8 cellular contexts compared by ENCODE assay signal in genomic region chr11:44601471-44602370, GRCh38. TPM values are rescaled to one million over a fixed set of nuclear protein-coding genes. Genes with fewer than 3 reads are reported as not detected.
DNase-seq lines count a peak whose midpoint lies in the region; ATAC-seq and TF ChIP-seq lines count a peak whose summit lies in the region.

No MANE protein-coding gene starts in this region.

- no peak for TF ChIP-seq EP300 in esophagus muscularis mucosa (IDR thresholded peaks at IDR 0.05)

- H3K4me1 ChIP-seq in esophagus muscularis mucosa = peaks cover 39 to 56% (median 49%) of the 10 kb centered on the region in 4 donors

- no peaks in the 10 kb centered on the region for H3K27me3 Mint-ChIP-seq in activated T-helper 17 cell treated with anti-CD3 and anti-CD28 coated beads, Interleukin-2, amount 50 U/mL, for 72 hours
- H3K27me3 Mint-ChIP-seq in immature natural killer cell (ENCODE audit: low read depth in 3 of 3) = peaks cover 0 to 2% (median 2%) of the 10 kb centered on the region in 3 donors

- TF ChIP-seq CTCF in esophagus muscularis mucosa (IDR thresholded peaks at IDR 0.05) = no peak

- 81% methylated on average over 10 of the region's 14 CpGs for WGBS in esophagus muscularis mucosa

- H3K36me3 Mint-ChIP-seq in activated T-helper 17 cell treated with anti-CD3 and anti-CD28 coated beads, Interleukin-2, amount 50 U/mL, for 72 hours (ENCODE audit: low read depth) = peaks cover 100% of the 10 kb centered on the region
- H3K36me3 Mint-ChIP-seq in stimulated activated effector memory CD8-positive, alpha-beta T cell treated with anti-CD3 and anti-CD28 coated beads, Interleukin-12 subunit alpha, Interleukin-12 subunit beta, amount 100 ng/mL, for 72 hours = peaks cover 96% of the 10 kb centered on the region
- no peaks in the 10 kb centered on the region for H3K36me3 Mint-ChIP-seq in immature natural killer cell

- intact Hi-C loops in esophagus muscularis mucosa (cut with DNase I) = no loop called here

- H3K9me3 ChIP-seq in esophagus muscularis mucosa = no peaks in the 10 kb centered on the region

- no peak overlapping the region for H3K4me3 ChIP-seq in esophagus muscularis mucosa

- TF ChIP-seq POLR2A in esophagus muscularis mucosa (IDR thresholded peaks at IDR 0.05; ENCODE audit: low read depth) = no peak

- peaks cover 46% of the 10 kb centered on the region for H3K4me1 Mint-ChIP-seq in activated T-helper 17 cell treated with anti-CD3 and anti-CD28 coated beads, Interleukin-2, amount 50 U/mL, for 72 hours
- H3K4me1 Mint-ChIP-seq in stimulated activated effector memory CD8-positive, alpha-beta T cell treated with anti-CD3 and anti-CD28 coated beads, Interleukin-12 subunit alpha, Interleukin-12 subunit beta, amount 100 ng/mL, for 72 hours = peaks cover 59% of the 10 kb centered on the region
- H3K4me1 Mint-ChIP-seq in immature natural killer cell = peaks cover 2 to 6% of the 10 kb centered on the region in 2 donors

- no peak overlapping the region for H3K27ac ChIP-seq in esophagus muscularis mucosa (replicated peaks in 1 of 4)

- peak; percentile 46 for DNase-seq in activated CD4-positive, alpha-beta T cell treated with anti-CD3 and anti-CD28 coated beads for 48 hours
- no peak for DNase-seq in activated CD4-positive, alpha-beta T cell treated with anti-CD3 and anti-CD28 coated beads, Interleukin-2, amount 50 U/mL, for 4 hours
- DNase-seq in stimulated activated effector memory CD8-positive, alpha-beta T cell treated with anti-CD3 and anti-CD28 coated beads, Interleukin-12 subunit alpha, Interleukin-12 subunit beta, amount 100 ng/mL, for 72 hours (ENCODE audit: low spot score in 2 of 2) = no peak
- DNase-seq in esophagus muscularis mucosa (ENCODE audit: extremely low spot score) (no peak), AG08396 (ENCODE audit: low spot score) (no peak), immature natural killer cell (no peak)

- peak; percentile 28 for ATAC-seq in HG02852 (IDR thresholded peaks at IDR 0.05; ENCODE audit: unreplicated experiment)
- ATAC-seq in activated T-helper 17 cell treated with anti-CD3 and anti-CD28 coated beads, Interleukin-2, amount 50 U/mL, for 72 hours (replicated peaks) = peak; percentile 67
- peak; percentile 62 for ATAC-seq in stimulated activated effector memory CD8-positive, alpha-beta T cell treated with anti-CD3 and anti-CD28 coated beads, Interleukin-12 subunit alpha, Interleukin-12 subunit beta, amount 100 ng/mL, for 72 hours

- H3K27me3 ChIP-seq in esophagus muscularis mucosa = no peaks in the 10 kb centered on the region

- peak overlapping the region; percentile 86 for H3K27ac Mint-ChIP-seq in activated T-helper 17 cell treated with anti-CD3 and anti-CD28 coated beads, Interleukin-2, amount 50 U/mL, for 72 hours
- peak overlapping the region; percentile 80 for H3K27ac Mint-ChIP-seq in stimulated activated effector memory CD8-positive, alpha-beta T cell treated with anti-CD3 and anti-CD28 coated beads, Interleukin-12 subunit alpha, Interleukin-12 subunit beta, amount 100 ng/mL, for 72 hours
- no peak overlapping the region for H3K27ac Mint-ChIP-seq in immature natural killer cell

- H3K9me3 Mint-ChIP-seq in activated T-helper 17 cell treated with anti-CD3 and anti-CD28 coated beads, Interleukin-2, amount 50 U/mL, for 72 hours = no peaks in the 10 kb centered on the region
- no peaks in the 10 kb centered on the region for H3K9me3 Mint-ChIP-seq in stimulated activated effector memory CD8-positive, alpha-beta T cell treated with anti-CD3 and anti-CD28 coated beads, Interleukin-12 subunit alpha, Interleukin-12 subunit beta, amount 100 ng/mL, for 72 hours
- H3K9me3 Mint-ChIP-seq in immature natural killer cell = no peaks in the 10 kb centered on the region

- H3K4me3 Mint-ChIP-seq in activated T-helper 17 cell treated with anti-CD3 and anti-CD28 coated beads, Interleukin-2, amount 50 U/mL, for 72 hours = peak overlapping the region; percentile 63
- H3K4me3 Mint-ChIP-seq in stimulated activated effector memory CD8-positive, alpha-beta T cell treated with anti-CD3 and anti-CD28 coated beads, Interleukin-12 subunit alpha, Interleukin-12 subunit beta, amount 100 ng/mL, for 72 hours = peak overlapping the region; percentile 22
- H3K4me3 Mint-ChIP-seq in immature natural killer cell = no peak overlapping the region

- peaks cover 0 to 30% (median 24%) of the 10 kb centered on the region in 4 donors for H3K36me3 ChIP-seq in esophagus muscularis mucosa

RNA-seq across cellular contexts. Expression of gene CD82, which starts 36.3 kb away (rescaled TPM):
- total RNA-seq in activated T-helper 17 cell treated with anti-CD3 and anti-CD28 coated beads, Interleukin-2, amount 50 U/mL, for 72 hours = 100 to 1,000 TPM; 147 to 620 TPM
- 10 to 100 TPM; 11.0 to 20.6 (median 16.3) TPM for total RNA-seq in esophagus muscularis mucosa
- polyA plus RNA-seq in immature natural killer cell = 10 to 100 TPM in 2 of 3 donors, 1 to 10 TPM in 1; 9.7 to 15.7 (median 10.7) TPM

Comparison
In these comparisons a context has a peak if more than half of its experiments do, and no peak if none do; other contexts are left out.
1. H3K27ac Mint-ChIP-seq: peak in activated T-helper 17 cell treated with anti-CD3 and anti-CD28 coated beads, Interleukin-2, amount 50 U/mL, for 72 hours (single experiment) and stimulated activated effector memory CD8-positive, alpha-beta T cell treated with anti-CD3 and anti-CD28 coated beads, Interleukin-12 subunit alpha, Interleukin-12 subunit beta, amount 100 ng/mL, for 72 hours (single experiment); none in immature natural killer cell (0 of 6).
2. H3K4me3 Mint-ChIP-seq: peak in activated T-helper 17 cell treated with anti-CD3 and anti-CD28 coated beads, Interleukin-2, amount 50 U/mL, for 72 hours (single experiment) and stimulated activated effector memory CD8-positive, alpha-beta T cell treated with anti-CD3 and anti-CD28 coated beads, Interleukin-12 subunit alpha, Interleukin-12 subunit beta, amount 100 ng/mL, for 72 hours (single experiment); none in immature natural killer cell (0 of 5).
3. RNA of gene CD82, which starts 36.3 kb away (total RNA-seq): 147 to 620 TPM in activated T-helper 17 cell treated with anti-CD3 and anti-CD28 coated beads, Interleukin-2, amount 50 U/mL, for 72 hours; 11.0 to 20.6 TPM in esophagus muscularis mucosa; every median in the first group is over 4 times any median in the second.
4. Peak in every context shown above with its lines, with median percentiles within 50 percentile points of each other: ATAC-seq.